In genomic region chr1:33997127-33998047, GRCh38 we compare ENCODE assay signal across 16 cellular contexts.
DNase-seq lines count a peak whose midpoint lies in the region; ATAC-seq and TF ChIP-seq lines count a peak whose summit lies in the region.
"Had no signal": no experiment of that assay in that cellular context is flagged by ENCODE, and none has a peak within 500 bp of the region (broad histone marks: within the 10 kb centered on the region; RNA-seq: fewer than 3 reads in every experiment).

No MANE protein-coding gene starts in this region.

- H2BK5ac ChIP-seq in H9 (ENCODE audit: insufficient read length, low read length): no peak overlapping the region

- no peak overlapping the region for H2BK20ac ChIP-seq in H9 (ENCODE audit: low read depth, low read length, poor library complexity, severe bottlenecking)

- H2AK5ac ChIP-seq in H9 (ENCODE audit: insufficient read length, low read length): no peak overlapping the region

- TF ChIP-seq CTCF in H9 (conservative IDR thresholded peaks at IDR 0.05) (no peak), astrocyte of the cerebellum (IDR thresholded peaks at IDR 0.05; ENCODE audit: low read depth, low read length, missing control alignments) (no peak)

- H3K27me3 ChIP-seq in H9 (ENCODE audit: insufficient read depth, low read length): no peaks in the 10 kb centered on the region

- H3K27ac ChIP-seq in H9 (ENCODE audit: insufficient read length, low read depth, low read length): no peak overlapping the region
- H3K27ac ChIP-seq: C4-2B, PC-9 had no signal

- no peak overlapping the region for H3K4me3 ChIP-seq in astrocyte of the cerebellum (ENCODE audit: low read depth, low read length)
- H3K4me3 ChIP-seq: PC-9 had no signal

- no peak overlapping the region for H2BK12ac ChIP-seq in H9 (ENCODE audit: insufficient read length, low read depth, low read length)

- no peak overlapping the region; the same call in 1 of the 2 replicates for H3K14ac ChIP-seq in H9 (ENCODE audit: insufficient read depth, low read length)

- no peak overlapping the region for H3K4me3 Mint-ChIP-seq in H9
- H3K4me3 Mint-ChIP-seq: IgD-negative memory B cell had no signal

- H2AFZ ChIP-seq in H9 (ENCODE audit: low read length): no peak overlapping the region
- H2AFZ ChIP-seq: PC-9 had no signal

- H3K36me3 Mint-ChIP-seq in H9 (ENCODE audit: insufficient read depth in 1 of 3, low read depth in 3 of 3): no peaks in the 10 kb centered on the region
- H3K36me3 Mint-ChIP-seq: IgD-negative memory B cell had no signal

- no CpG with 5 or more reads among the region's 13 CpGs for WGBS in H9 (ENCODE audit: extremely low coverage, insufficient read length, low lambda C conversion rate)

- no peak overlapping the region for H3K23ac ChIP-seq in H9 (ENCODE audit: insufficient read length, low read depth, low read length)

- H3K4me2 ChIP-seq in H9 (ENCODE audit: insufficient read depth, insufficient read length, low read length): no peak overlapping the region
- H3K4me2 ChIP-seq: PC-9 had no signal

- no peak overlapping the region for H3K4ac ChIP-seq in H9 (ENCODE audit: low read depth, low read length)

- H4K5ac ChIP-seq in H9 (ENCODE audit: insufficient read length, low read depth, low read length): no peak overlapping the region

- no peak overlapping the region for H2BK120ac ChIP-seq in H9 (ENCODE audit: low read depth, low read length, poor library complexity, severe bottlenecking)

- DNase-seq in AG08395 (ENCODE audit: low spot score): peak; percentile 38
- DNase-seq in H9: no peak
- DNase-seq in astrocyte of the cerebellum (ENCODE audit: low read depth): peak; percentile 35
- peak; percentile 56 for DNase-seq in kidney tubule cell (ENCODE audit: low spot score)
- DNase-seq in LoVo (ENCODE audit: low spot score): no peak
- DNase-seq in UCSD-AML1 (lab: John Stamatoyannopoulos, UW; ENCODE audit: unreplicated experiment): no peak
- no peak for DNase-seq in activated CD4-positive, CD25-positive, alpha-beta regulatory T cell (lab: John Stamatoyannopoulos, UW)
- DNase-seq: H7, NCI-H1417, NCI-H187 treated with DMSO at 0.1 percent for 48 hours, NCI-H345, NCI-H774, PC-9 had no signal

- H3K79me2 ChIP-seq in H9 (ENCODE audit: insufficient read depth, low read length): no peaks in the 10 kb centered on the region

- no peaks in the 10 kb centered on the region for H3K9me3 ChIP-seq in H9 (ENCODE audit: control insufficient read depth, low read depth, low read length)

- in situ Hi-C loops in astrocyte of the cerebellum (cut with HindIII; ENCODE audit: low sequenced_read_pairs): no loop called here

- no peak overlapping the region for H3K18ac ChIP-seq in H9 (ENCODE audit: insufficient read length, low read depth, low read length)

- H3K27me3 Mint-ChIP-seq in H9 (ENCODE audit: low read depth): peaks cover 2% of the 10 kb centered on the region; the same call in 1 of the 2 replicates
- H3K27me3 Mint-ChIP-seq: IgD-negative memory B cell had no signal

- H4K8ac ChIP-seq in H9 (replicated peaks; ENCODE audit: insufficient read length, low read depth, low read length): no peak overlapping the region

- no peaks in the 10 kb centered on the region for H3K79me1 ChIP-seq in H9 (ENCODE audit: insufficient read depth, low read depth, low read length, poor library complexity, severe bottlenecking)

- no peak overlapping the region for H2BK15ac ChIP-seq in H9 (ENCODE audit: low read depth, low read length)

- H4K91ac ChIP-seq in H9 (ENCODE audit: insufficient read length, low read depth, low read length): no peak overlapping the region

- no peak overlapping the region for H3T11ph ChIP-seq in H9 (ENCODE audit: low read length)

- ATAC-seq in HG03571 (IDR thresholded peaks at IDR 0.05; ENCODE audit: unreplicated experiment): no peak

- peaks cover 11 to 18% of the 10 kb centered on the region in 2 experiments for H3K4me1 Mint-ChIP-seq in H9
- H3K4me1 Mint-ChIP-seq: IgD-negative memory B cell had no signal

- H3K9me3 Mint-ChIP-seq in H9: no peaks in the 10 kb centered on the region
- H3K9me3 Mint-ChIP-seq: IgD-negative memory B cell had no signal

- H4K20me1 ChIP-seq in H9 (ENCODE audit: control insufficient read depth, insufficient read depth, insufficient read length): no peaks in the 10 kb centered on the region

- no peak overlapping the region for H3K9ac ChIP-seq in H9 (ENCODE audit: extremely low read depth, insufficient read length, low read length)

- no peak overlapping the region for H3K56ac ChIP-seq in H9 (ENCODE audit: insufficient read length, low read depth, low read length)

- no peaks in the 10 kb centered on the region for H3K23me2 ChIP-seq in H9 (ENCODE audit: insufficient read length, low read depth, low read length, poor library complexity, severe bottlenecking)

- H3K4me1 ChIP-seq in H9 (ENCODE audit: insufficient read depth, low read length): no peaks in the 10 kb centered on the region

- peak overlapping the region in 2 of 3 experiments; percentile 3 to 74; a peak in 1 of 7 replicates for H3K27ac Mint-ChIP-seq in H9

Comparison
In these comparisons a context has a peak if more than half of its experiments do, and no peak if none do; other contexts are left out.
1. DNase-seq: peak in AG08395 (single experiment), astrocyte of the cerebellum (single experiment) and kidney tubule cell (single experiment); none in H9 (single experiment), LoVo (single experiment), UCSD-AML1 (single experiment) and activated CD4-positive, CD25-positive, alpha-beta regulatory T cell (0 of 4).